8 cellular contexts compared by ENCODE assay signal in genomic region chr7:129298268-129298893, GRCh38.
A peak's percentile ranks its signal among the peaks of the same experiment; 100 is the strongest.
DNase-seq lines count a peak whose midpoint lies in the region; ATAC-seq, FAIRE-seq and TF ChIP-seq lines count a peak whose summit lies in the region.

No MANE protein-coding gene starts in this region.

- no peaks in the 10 kb centered on the region for H3K27me3 ChIP-seq in ovary

- no peak for FAIRE-seq in GM12892 (lab: Jason Lieb, UNC)

- TF ChIP-seq POLR2A in GM12892 (IDR thresholded peaks at IDR 0.05; ENCODE audit: low read depth, low read length) (no peak), ovary (IDR thresholded peaks at IDR 0.05) (no peak)

- 31 to 40% (median 35%) methylated on average over 3 of the region's 3 CpGs for WGBS in ovary, 3 donors

- H3K9me3 ChIP-seq in ovary = no peaks in the 10 kb centered on the region

- DNase-seq in AG08395 (ENCODE audit: low spot score) (peak; percentile 43), GM12892 (ENCODE audit: insufficient read length) (peak; percentile 13), NCI-H345 treated with DMSO at 0.1 percent for 48 hours (lab: John Stamatoyannopoulos, UW; ENCODE audit: unreplicated experiment) (peak; percentile 32), activated T-cell treated with anti-CD3 and anti-CD28 coated beads for 24 hours (ENCODE audit: low read depth) (peak; percentile 10), fibroblast of pulmonary artery (ENCODE audit: low read depth) (peak; percentile 65), ovary (peak; percentile 24 to 61 (median 53)), KG1 (lab: John Stamatoyannopoulos, UW) (no peak)

- no peaks in the 10 kb centered on the region for H3K36me3 ChIP-seq in ovary

- TF ChIP-seq EP300 in ovary (IDR thresholded peaks at IDR 0.05) = no peak

- no peak for ATAC-seq in GM18520 (IDR thresholded peaks at IDR 0.05; ENCODE audit: unreplicated experiment)

- no peak overlapping the region for H3K4me3 ChIP-seq in fibroblast of pulmonary artery (replicated peaks; ENCODE audit: low read depth, low read length)
- H3K4me3 ChIP-seq in ovary = no peak overlapping the region

- intact Hi-C loops in ovary (cut with DNase I) = loop anchor here in 3 of 4 donors (5.0 to 10.0 kb wide), 3 partner anchors 74 to 84 kb away; partner anchors contain the start of gene AHCYL2 (in 1 of the 3)

- H3K4me1 ChIP-seq in ovary (ENCODE audit: insufficient read depth) = no peaks in the 10 kb centered on the region

- TF ChIP-seq CTCF in fibroblast of pulmonary artery (IDR thresholded peaks at IDR 0.05; ENCODE audit: low read length, missing control alignments) = peak; percentile 84
- peak; percentile 35 to 48 (median 39) for TF ChIP-seq CTCF in ovary (IDR thresholded peaks at IDR 0.05)

- no peak overlapping the region for H3K27ac ChIP-seq in ovary
